Comparison of ENCODE assay signal across 16 cellular contexts in the genomic region with DNA sequence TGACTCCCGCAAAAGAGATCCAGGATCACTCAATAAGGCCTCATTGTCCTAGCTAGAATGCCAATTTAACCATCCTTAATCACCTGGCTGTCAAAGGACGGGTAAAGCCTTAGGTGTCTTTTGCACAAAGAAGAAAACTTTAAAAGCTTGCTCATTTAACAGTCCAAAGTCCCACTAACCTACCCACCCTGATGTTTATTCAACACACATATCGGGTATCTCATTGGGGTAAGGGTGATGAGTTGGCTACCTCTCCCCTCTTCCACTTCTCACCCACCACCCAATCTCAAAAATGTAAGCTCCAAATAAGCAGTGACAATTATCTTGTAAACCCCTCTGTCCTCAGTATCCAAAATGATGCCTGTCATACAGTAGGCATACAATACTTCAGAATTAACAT.
"Had no signal": no experiment of that assay in that cellular context is flagged by ENCODE, and none has a peak within 500 bp of the region (broad histone marks: within the 10 kb centered on the region; RNA-seq: fewer than 3 reads in every experiment).

No MANE protein-coding gene starts in this region.

- H3K36me3 ChIP-seq: cardiac muscle cell, colonic mucosa, gastrocnemius medialis, heart right ventricle, left ventricle myocardium inferior, ovary, thoracic aorta had no signal

- H3K9me3 ChIP-seq: colonic mucosa, gastrocnemius medialis, heart right ventricle, left ventricle myocardium inferior, ovary, thoracic aorta had no signal

- ATAC-seq: activated T-cell treated with anti-CD3 and anti-CD28 coated beads, Interleukin-2, amount 50 U/mL, for 4 hours; gastrocnemius medialis; heart right ventricle had no signal

- H3K9me3 Mint-ChIP-seq: activated T-cell treated with anti-CD3 and anti-CD28 coated beads, Interleukin-2, amount 50 U/mL, for 4 hours; nephron; stimulated activated naive CD8-positive, alpha-beta T cell treated with anti-CD3 and anti-CD28 coated beads, Interleukin-15, amount 100 ng/mL, for 72 hours had no signal

- DNase-seq: activated CD4-positive, alpha-beta T cell treated with anti-CD3 and anti-CD28 coated beads, Interleukin-2, amount 50 U/mL, for 4 hours; activated T-cell treated with anti-CD3 and anti-CD28 coated beads, Interleukin-2, amount 50 U/mL, for 4 hours; colonic mucosa; effector CD4-positive, alpha-beta T cell; gastrocnemius medialis; heart right ventricle; kidney; left ventricle myocardium inferior; mesenchymal stem cell; ovary; stimulated activated CD4-positive, alpha-beta T cell treated with anti-CD3 and anti-CD28 coated beads, Interleukin-4, amount 100 ng/mL, for 4 hours; stimulated activated naive CD8-positive, alpha-beta T cell treated with anti-CD3 and anti-CD28 coated beads, Interleukin-15, amount 100 ng/mL, for 72 hours; T-helper 17 cell had no signal

- H3K27ac ChIP-seq: cardiac muscle cell had no signal

- H3K27ac Mint-ChIP-seq: T-helper 17 cell had no signal

- H3K4me1 ChIP-seq: colonic mucosa had no signal

- H3K27me3 ChIP-seq: cardiac muscle cell, colonic mucosa, gastrocnemius medialis, heart right ventricle, ovary had no signal

- H3K27me3 Mint-ChIP-seq: stimulated activated naive CD8-positive, alpha-beta T cell treated with anti-CD3 and anti-CD28 coated beads, Interleukin-15, amount 100 ng/mL, for 72 hours; T-helper 17 cell had no signal
